In genomic region chr10:110834622-110835219, GRCh38 we compare ENCODE assay signal across 9 cellular contexts. TPM values are rescaled to one million over a fixed set of nuclear protein-coding genes. Genes with fewer than 3 reads are reported as not detected.
A peak's percentile ranks its signal among the peaks of the same experiment; 100 is the strongest.
DNase-seq lines count a peak whose midpoint lies in the region; ATAC-seq and TF ChIP-seq lines count a peak whose summit lies in the region.
"Had no signal": no experiment of that assay in that cellular context is flagged by ENCODE, and none has a peak within 500 bp of the region (broad histone marks: within the 10 kb centered on the region; RNA-seq: fewer than 3 reads in every experiment).

No MANE protein-coding gene starts in this region.

- peak overlapping the region in 9 of 10 donors; percentile 13 to 84 (median 63) for H3K4me3 Mint-ChIP-seq in naive thymus-derived CD4-positive, alpha-beta T cell
- H3K4me3 Mint-ChIP-seq: IgD-negative memory B cell had no signal

- H3K9me3 Mint-ChIP-seq in naive thymus-derived CD4-positive, alpha-beta T cell, result no peaks in the 10 kb centered on the region
- H3K9me3 Mint-ChIP-seq: IgD-negative memory B cell had no signal

- peak overlapping the region; percentile 82 to 98 (median 97) for H3K27ac Mint-ChIP-seq in naive thymus-derived CD4-positive, alpha-beta T cell
- H3K27ac Mint-ChIP-seq: IgD-negative memory B cell had no signal

- POLR2A ChIA-PET in naive thymus-derived CD4-positive, alpha-beta T cell (lab: Charles Lee), result interaction anchor here (0.5 to 7.8 kb wide), 18 partner anchors 7 to 772 kb away, joined by 3 to 63 read pairs (median 4); partner anchors contain the start of gene PDCD4

- no peaks in the 10 kb centered on the region for H3K27me3 Mint-ChIP-seq in naive thymus-derived CD4-positive, alpha-beta T cell
- H3K27me3 Mint-ChIP-seq: IgD-negative memory B cell had no signal

- no peaks in the 10 kb centered on the region for H3K36me3 ChIP-seq in colonic mucosa
- no peaks in the 10 kb centered on the region for H3K36me3 ChIP-seq in naive thymus-derived CD4-positive, alpha-beta T cell (ENCODE audit: control insufficient read depth in 2 of 3, insufficient read depth in 3 of 3, low read length in 3 of 3)

- intact Hi-C loops in colonic mucosa (cut with DNase I), result no loop called here
- intact Hi-C loops in naive thymus-derived CD4-positive, alpha-beta T cell (cut with micrococcal nuclease), result loop anchor here (1.0 to 2.0 kb wide), 6 partner anchors 9 to 59 kb away; no protein-coding TSS in a partner anchor

- no peak for TF ChIP-seq CTCF in colonic mucosa (IDR thresholded peaks at IDR 0.05)

- no peaks in the 10 kb centered on the region for H3K4me1 ChIP-seq in colonic mucosa
- H3K4me1 ChIP-seq in naive thymus-derived CD4-positive, alpha-beta T cell (ENCODE audit: control insufficient read depth in 2 of 2, insufficient read depth in 2 of 2, low read length in 2 of 2), result peaks cover 0 to 39% of the 10 kb centered on the region in 2 donors

- no peaks in the 10 kb centered on the region for H3K9me3 ChIP-seq in colonic mucosa
- H3K9me3 ChIP-seq in naive thymus-derived CD4-positive, alpha-beta T cell (ENCODE audit: control insufficient read depth in 2 of 3, low read length in 3 of 3), result no peaks in the 10 kb centered on the region

- H3K27me3 ChIP-seq in colonic mucosa, result no peaks in the 10 kb centered on the region
- no peaks in the 10 kb centered on the region for H3K27me3 ChIP-seq in naive thymus-derived CD4-positive, alpha-beta T cell (ENCODE audit: control insufficient read depth in 2 of 2, insufficient read depth in 2 of 2, low read length in 2 of 2)

- ATAC-seq in naive thymus-derived CD4-positive, alpha-beta T cell, result peak; percentile 81
- no peak for ATAC-seq in HG03439 (IDR thresholded peaks at IDR 0.05; ENCODE audit: unreplicated experiment)
- ATAC-seq in HG02571 (IDR thresholded peaks at IDR 0.05; ENCODE audit: unreplicated experiment), result no peak

- peak overlapping the region; percentile 14 to 54 for H3K9ac ChIP-seq in colonic mucosa (ENCODE audit: low read depth in 2 of 2, low read length in 2 of 2)

- H3K4me3 ChIP-seq in colonic mucosa, result no peak overlapping the region
- no peak overlapping the region for H3K4me3 ChIP-seq in naive thymus-derived CD4-positive, alpha-beta T cell (ENCODE audit: low read length)

- DNase-seq in DMS 273 treated with DMSO at 0.1 percent for 48 hours (lab: John Stamatoyannopoulos, UW) (peak; percentile 92), NCI-H2029 treated with DMSO at 0.1 percent for 48 hours (lab: John Stamatoyannopoulos, UW) (peak; percentile 35), colonic mucosa (peak; percentile 44), germinal center (ENCODE audit: low spot score) (no peak)
- peak in 7 of 9 donors; percentile 51 to 77 (median 69) for DNase-seq in naive thymus-derived CD4-positive, alpha-beta T cell
- DNase-seq in activated effector memory CD4-positive, alpha-beta T cell treated with anti-CD3 and anti-CD28 coated beads, Interleukin-2, amount 50 U/mL, for 16 hours, result no peak

- peaks cover 18 to 67% (median 45%) of the 10 kb centered on the region in 7 donors for H3K4me1 Mint-ChIP-seq in naive thymus-derived CD4-positive, alpha-beta T cell

- H3K36me3 Mint-ChIP-seq in naive thymus-derived CD4-positive, alpha-beta T cell, result peaks cover 0 to 4% (median 0%) of the 10 kb centered on the region in 5 donors
- H3K36me3 Mint-ChIP-seq: IgD-negative memory B cell had no signal

- H3K27ac ChIP-seq in colonic mucosa, result no peak overlapping the region
- peak overlapping the region; percentile 66 for H3K27ac ChIP-seq in naive thymus-derived CD4-positive, alpha-beta T cell (ENCODE audit: low read depth, low read length)

- CTCF ChIA-PET in naive thymus-derived CD4-positive, alpha-beta T cell (lab: Charles Lee), result interaction anchor here (0.8 to 2.7 kb wide), 11 partner anchors 18 to 60 kb away, joined by 3 to 16 read pairs (median 3); no protein-coding TSS in a partner anchor

RNA-seq across cellular contexts. Expression of gene PDCD4, which starts 37.0 kb away (rescaled TPM):
- total RNA-seq in colonic mucosa, result 100 to 1,000 TPM; 397 to 463 TPM
- 100 to 1,000 TPM in 4 of 5 experiments, 10 to 100 TPM in 1; 93.7 to 283 (median 223) TPM for total RNA-seq in naive thymus-derived CD4-positive, alpha-beta T cell
- polyA plus RNA-seq in naive thymus-derived CD4-positive, alpha-beta T cell, result 100 to 1,000 TPM; 253 to 295 TPM

Comparison
In these comparisons a context has a peak if more than half of its experiments do, and no peak if none do; other contexts are left out.
1. DNase-seq: peak in DMS 273 treated with DMSO at 0.1 percent for 48 hours (single experiment), NCI-H2029 treated with DMSO at 0.1 percent for 48 hours (single experiment), colonic mucosa (single experiment) and naive thymus-derived CD4-positive, alpha-beta T cell (7 of 9); none in germinal center (single experiment) and activated effector memory CD4-positive, alpha-beta T cell treated with anti-CD3 and anti-CD28 coated beads, Interleukin-2, amount 50 U/mL, for 16 hours (single experiment).